11 cellular contexts compared by ENCODE assay signal in genomic region chr1:230509281-230509977, GRCh38.
DNase-seq lines count a peak whose midpoint lies in the region; ATAC-seq and TF ChIP-seq lines count a peak whose summit lies in the region.
"Had no signal": no experiment of that assay in that cellular context is flagged by ENCODE, and none has a peak within 500 bp of the region (broad histone marks: within the 10 kb centered on the region; RNA-seq: fewer than 3 reads in every experiment).

No MANE protein-coding gene starts in this region.

- H3K4me1 Mint-ChIP-seq in CD4-positive, alpha-beta T cell (ENCODE audit: low read depth), result peaks cover 5% of the 10 kb centered on the region

- POLR2A ChIA-PET in CD4-positive, alpha-beta T cell (lab: Charles Lee), result no interaction called here

- CTCF ChIA-PET in CD4-positive, alpha-beta T cell (lab: Charles Lee), result no interaction called here

- peaks cover 16% of the 10 kb centered on the region for H3K27me3 Mint-ChIP-seq in CD4-positive, alpha-beta T cell

- ATAC-seq in GM18511 (IDR thresholded peaks at IDR 0.05; ENCODE audit: unreplicated experiment), result peak; percentile 67
- peak; percentile 76 for ATAC-seq in HG03460 (IDR thresholded peaks at IDR 0.05; ENCODE audit: unreplicated experiment)
- ATAC-seq in CD4-positive, alpha-beta T cell (ENCODE audit: poor library complexity), result no peak
- ATAC-seq in GM21515 (IDR thresholded peaks at IDR 0.05; ENCODE audit: unreplicated experiment), result no peak
- ATAC-seq: HCT116 had no signal

- H3K36me3 Mint-ChIP-seq in CD4-positive, alpha-beta T cell (ENCODE audit: low read depth), result no peaks in the 10 kb centered on the region

- DNase-seq in dedifferentiated amniotic fluid mesenchymal stem cell (ENCODE audit: extremely low spot score) (peak; percentile 48), posterior vena cava (ENCODE audit: low spot score) (peak; percentile 85), DMS79 (lab: John Stamatoyannopoulos, UW) (no peak), hippocampal formation (lab: John Stamatoyannopoulos, UW) (no peak)
- no peak for DNase-seq in CD4-positive, alpha-beta T cell
- DNase-seq: stimulated activated CD4-positive, alpha-beta T cell treated with anti-CD3 and anti-CD28 coated beads, Interleukin-1b, Interleukin-23, amount 100 ng/mL, for 48 hours had no signal

- H3K4me3 Mint-ChIP-seq in CD4-positive, alpha-beta T cell, result no peak overlapping the region

- H3K9me3 ChIP-seq in CD4-positive, alpha-beta T cell (ENCODE audit: control insufficient read depth, low read length), result no peaks in the 10 kb centered on the region

- no peak overlapping the region for H3K27ac Mint-ChIP-seq in CD4-positive, alpha-beta T cell

- no peak for TF ChIP-seq CTCF in CD4-positive, alpha-beta T cell (IDR thresholded peaks at IDR 0.05)

- H3K27ac ChIP-seq in CD4-positive, alpha-beta T cell (ENCODE audit: low read depth, low read length), result no peak overlapping the region
- H3K27ac ChIP-seq: SK-N-MC had no signal

- H3K27me3 ChIP-seq in CD4-positive, alpha-beta T cell (ENCODE audit: control insufficient read depth, insufficient read depth, low read length), result no peaks in the 10 kb centered on the region

- intact Hi-C loops in posterior vena cava (cut with DNase I), result no loop called here
- intact Hi-C loops in CD4-positive, alpha-beta T cell (cut with DNase I, micrococcal nuclease), result no loop called here

- H3K9me3 Mint-ChIP-seq in CD4-positive, alpha-beta T cell, result no peaks in the 10 kb centered on the region

Comparison
In these comparisons a context has a peak if more than half of its experiments do, and no peak if none do; other contexts are left out.
1. ATAC-seq: peak in GM18511 (single experiment) and HG03460 (single experiment); none in CD4-positive, alpha-beta T cell (single experiment) and GM21515 (single experiment).
2. DNase-seq: peak in dedifferentiated amniotic fluid mesenchymal stem cell (single experiment) and posterior vena cava (single experiment); none in DMS79 (single experiment), CD4-positive, alpha-beta T cell (0 of 10) and hippocampal formation (0 of 2).